Comparison of ENCODE assay signal across 8 cellular contexts in genomic region chr5:17219006-17219422, GRCh38. TPM values are rescaled to one million over a fixed set of nuclear protein-coding genes. Genes with fewer than 3 reads are reported as not detected.
DNase-seq lines count a peak whose midpoint lies in the region; ATAC-seq, FAIRE-seq and TF ChIP-seq lines count a peak whose summit lies in the region.

No MANE protein-coding gene starts in this region.

- peaks cover 33% of the 10 kb centered on the region for H3K27me3 Mint-ChIP-seq in activated T-helper 17 cell treated with anti-CD3 and anti-CD28 coated beads, Interleukin-2, amount 50 U/mL, for 72 hours
- H3K27me3 Mint-ChIP-seq in stimulated activated naive B cell treated with anti-CD40 and anti-IgM and Interleukin-4, amounts not matched to agents 10 μg/mL and 1 μg/mL and 100 μg/mL, for 72 hours: no peaks in the 10 kb centered on the region

- no peaks in the 10 kb centered on the region for H3K9me3 ChIP-seq in A549
- H3K9me3 ChIP-seq in iPS-18c (ENCODE audit: control insufficient read depth, insufficient read depth, low read length): no peaks in the 10 kb centered on the region
- no peaks in the 10 kb centered on the region for H3K9me3 ChIP-seq in pancreas

- POLR2A ChIA-PET in A549 (lab: Yijun Ruan, JAX): interaction anchor here (1.3 kb wide), 1 partner anchor 87 kb away, joined by 9 read pairs; no protein-coding TSS in a partner anchor

- under 1% methylated on average over 15 of the region's 20 CpGs for WGBS in A549 (ENCODE audit: missing lambda C conversion rate)
- 12 to 14% methylated on average over 20 of the region's 20 CpGs for WGBS in pancreas, 2 donors

- peak overlapping the region; percentile 84 for H3K4me2 ChIP-seq in A549

- TF ChIP-seq CTCF in A549 (IDR thresholded peaks at IDR 0.05) (no peak), pancreas (IDR thresholded peaks at IDR 0.05) (no peak)

- peaks cover 4% of the 10 kb centered on the region for H3K4me1 Mint-ChIP-seq in activated T-helper 17 cell treated with anti-CD3 and anti-CD28 coated beads, Interleukin-2, amount 50 U/mL, for 72 hours
- H3K4me1 Mint-ChIP-seq in stimulated activated naive B cell treated with anti-CD40 and anti-IgM and Interleukin-4, amounts not matched to agents 10 μg/mL and 1 μg/mL and 100 μg/mL, for 72 hours: peaks cover 45 to 74% of the 10 kb centered on the region in 2 donors

- intact Hi-C loops in pancreas (cut with DNase I): loop anchor here in 2 of 3 donors (5.0 to 10.0 kb wide), 2 partner anchors 1083 to 1096 kb away; no protein-coding TSS in a partner anchor

- FAIRE-seq in A549 (lab: Jason Lieb, UNC) (no peak), pancreas (lab: Jason Lieb, UNC) (no peak)

- H3K4me1 ChIP-seq in A549 (peaks cover 58% of the 10 kb centered on the region), pancreas (no peaks in the 10 kb centered on the region)

- H3K27me3 ChIP-seq in pancreas: peaks cover 0 to 14% (median 2%) of the 10 kb centered on the region in 4 donors

- CTCF ChIA-PET in A549 (lab: Yijun Ruan, JAX): interaction anchor here (1.1 to 6.0 kb wide), 2 partner anchors 894 to 1087 kb away, joined by 3 to 50 read pairs; no protein-coding TSS in a partner anchor

- TF ChIP-seq RAD21 in A549 (conservative IDR thresholded peaks at IDR 0.05 in 1 of 2, IDR thresholded peaks at IDR 0.05 in 1 of 2): no peak

- H3K36me3 Mint-ChIP-seq in activated T-helper 17 cell treated with anti-CD3 and anti-CD28 coated beads, Interleukin-2, amount 50 U/mL, for 72 hours (ENCODE audit: low read depth): no peaks in the 10 kb centered on the region
- peaks cover 27 to 36% of the 10 kb centered on the region in 2 donors for H3K36me3 Mint-ChIP-seq in stimulated activated naive B cell treated with anti-CD40 and anti-IgM and Interleukin-4, amounts not matched to agents 10 μg/mL and 1 μg/mL and 100 μg/mL, for 72 hours

- no peaks in the 10 kb centered on the region for H3K36me3 ChIP-seq in pancreas

- no peaks in the 10 kb centered on the region for H3K9me3 Mint-ChIP-seq in activated T-helper 17 cell treated with anti-CD3 and anti-CD28 coated beads, Interleukin-2, amount 50 U/mL, for 72 hours
- H3K9me3 Mint-ChIP-seq in stimulated activated naive B cell treated with anti-CD40 and anti-IgM and Interleukin-4, amounts not matched to agents 10 μg/mL and 1 μg/mL and 100 μg/mL, for 72 hours: no peaks in the 10 kb centered on the region

- H3K27ac ChIP-seq in A549 (peak overlapping the region; percentile 98), pancreas (no peak overlapping the region)

- H3K4me3 Mint-ChIP-seq in activated T-helper 17 cell treated with anti-CD3 and anti-CD28 coated beads, Interleukin-2, amount 50 U/mL, for 72 hours: peak overlapping the region; percentile 35
- H3K4me3 Mint-ChIP-seq in stimulated activated naive B cell treated with anti-CD40 and anti-IgM and Interleukin-4, amounts not matched to agents 10 μg/mL and 1 μg/mL and 100 μg/mL, for 72 hours: peak overlapping the region; percentile 87 to 97

- no peak for TF ChIP-seq POLR2A in A549 (IDR thresholded peaks at IDR 0.05; ENCODE audit: low read length)

- TF ChIP-seq EP300 in A549 (IDR thresholded peaks at IDR 0.05): no peak

- H3K27ac Mint-ChIP-seq in activated T-helper 17 cell treated with anti-CD3 and anti-CD28 coated beads, Interleukin-2, amount 50 U/mL, for 72 hours: no peak overlapping the region
- H3K27ac Mint-ChIP-seq in stimulated activated naive B cell treated with anti-CD40 and anti-IgM and Interleukin-4, amounts not matched to agents 10 μg/mL and 1 μg/mL and 100 μg/mL, for 72 hours: peak overlapping the region; percentile 97

- H3K4me3 ChIP-seq in A549: peak overlapping the region; percentile 95
- peak overlapping the region; percentile 92 for H3K4me3 ChIP-seq in iPS-18c (ENCODE audit: insufficient read depth, low read depth, low read length)
- H3K4me3 ChIP-seq in pancreas: peak overlapping the region in 2 of 4 donors; percentile 31 to 42

- peak in 1 of 2 experiments; percentile 40; a peak in 3 of 6 replicates for ATAC-seq in A549
- peak; percentile 20 for ATAC-seq in GM18502 (IDR thresholded peaks at IDR 0.05; ENCODE audit: poor library complexity, unreplicated experiment)
- peak; percentile 8 for ATAC-seq in HG03565 (IDR thresholded peaks at IDR 0.05; ENCODE audit: unreplicated experiment)
- no peak for ATAC-seq in activated T-helper 17 cell treated with anti-CD3 and anti-CD28 coated beads, Interleukin-2, amount 50 U/mL, for 72 hours (replicated peaks)
- ATAC-seq in stimulated activated naive B cell treated with anti-CD40 and anti-IgM and Interleukin-4, amounts not matched to agents 10 μg/mL and 1 μg/mL and 100 μg/mL, for 72 hours (replicated peaks): peak; percentile 1 to 8
- no peak for ATAC-seq in pancreas

- peak; percentile 55 to 61 for DNase-seq in A549 (ENCODE audit: low read depth in 1 of 2, low spot score in 1 of 2)
- DNase-seq in stimulated activated naive B cell treated with anti-CD40 and anti-IgM and Interleukin-4, amounts not matched to agents 10 μg/mL and 1 μg/mL and 100 μg/mL, for 72 hours: peak; percentile 17
- DNase-seq in SW480 (ENCODE audit: low spot score): no peak
- DNase-seq in pancreas: no peak

TF ChIP-seq in A549, 52 proteins besides CTCF, POLR2A, EP300 and RAD21:
- TF ChIP-seq REST (IDR thresholded peaks at IDR 0.05): no peak
- TF ChIP-seq HES2 (IDR thresholded peaks at IDR 0.05): no peak
- TF ChIP-seq KDM1A (IDR thresholded peaks at IDR 0.05; ENCODE audit: low read depth): no peak
- TF ChIP-seq PHF8 (IDR thresholded peaks at IDR 0.05; ENCODE audit: borderline replicate concordance, low read depth): no peak
- no peak for TF ChIP-seq HOXA7 (CRISPR knock-in tag; IDR thresholded peaks at IDR 0.05)
- no peak for TF ChIP-seq CHD2 (IDR thresholded peaks at IDR 0.05; ENCODE audit: low read length, partially characterized antibody)
- TF ChIP-seq MAX (IDR thresholded peaks at IDR 0.05): 0 out of 2 replicates have a peak, but pooled peaks have one; percentile 12
- TF ChIP-seq KDM5A (IDR thresholded peaks at IDR 0.05): no peak
- no peak for TF ChIP-seq ESRRA (IDR thresholded peaks at IDR 0.05; ENCODE audit: borderline replicate concordance, low read length)
- 0 out of 2 replicates have a peak, but pooled peaks have one; percentile 84 for TF ChIP-seq POLR2AphosphoS2 (conservative IDR thresholded peaks at IDR 0.05; ENCODE audit: low read length)
- no peak for TF ChIP-seq HMGXB4 (CRISPR knock-in tag; IDR thresholded peaks at IDR 0.05; ENCODE audit: borderline replicate concordance)

RNA-seq across cellular contexts. Expression of gene BASP1, which starts 1.6 kb away (rescaled TPM):
- 369 and 454 TPM in 2 replicates for polyA plus RNA-seq in A549 (2011; rRNA removed)
- 308 and 386 TPM in 2 replicates for polyA plus RNA-seq in A549 (2012; cell fraction: cytosol; rRNA removed)
- polyA plus RNA-seq in A549 (2012; cell fraction: nucleus; rRNA removed): 121 and 135 TPM in 2 replicates
- polyA plus RNA-seq in A549 (2017; fragmentation: RNase III; extraction: RNeasy Plus Mini Kit Qiagen cat#74134 plus additional on column Dnase treatment): 381 to 414 TPM (median 391 TPM) in 3 replicates
- polyA minus RNA-seq in A549 (2011; rRNA and poly(A)+ RNA removed): 48.8 and 53.9 TPM in 2 replicates
- total RNA-seq in activated T-helper 17 cell treated with anti-CD3 and anti-CD28 coated beads, Interleukin-2, amount 50 U/mL, for 72 hours: 1 to 10 TPM in 1 of 2 donors, under 1 TPM in 1; 0.48 to 1.3 TPM
- 1 to 10 TPM in 4 of 6 donors, under 1 TPM in 2; 0.23 to 8.3 (median 1.8) TPM for total RNA-seq in pancreas
- polyA plus RNA-seq in pancreas: 1 to 10 TPM; 1.4 to 2.6 TPM

Comparison
In these comparisons a context has a peak if more than half of its experiments do, and no peak if none do; other contexts are left out.
1. ATAC-seq: peak in GM18502 (single experiment), HG03565 (single experiment) and stimulated activated naive B cell treated with anti-CD40 and anti-IgM and Interleukin-4, amounts not matched to agents 10 μg/mL and 1 μg/mL and 100 μg/mL, for 72 hours (2 of 2); none in activated T-helper 17 cell treated with anti-CD3 and anti-CD28 coated beads, Interleukin-2, amount 50 U/mL, for 72 hours (single experiment) and pancreas (0 of 4).
2. DNase-seq: peak in A549 (2 of 2) and stimulated activated naive B cell treated with anti-CD40 and anti-IgM and Interleukin-4, amounts not matched to agents 10 μg/mL and 1 μg/mL and 100 μg/mL, for 72 hours (single experiment); none in SW480 (single experiment) and pancreas (0 of 6).
3. H3K27ac ChIP-seq: peak in A549 (2 of 2); none in pancreas (0 of 4).